ENCODE assay signal across 9 cellular contexts in the genomic region with DNA sequence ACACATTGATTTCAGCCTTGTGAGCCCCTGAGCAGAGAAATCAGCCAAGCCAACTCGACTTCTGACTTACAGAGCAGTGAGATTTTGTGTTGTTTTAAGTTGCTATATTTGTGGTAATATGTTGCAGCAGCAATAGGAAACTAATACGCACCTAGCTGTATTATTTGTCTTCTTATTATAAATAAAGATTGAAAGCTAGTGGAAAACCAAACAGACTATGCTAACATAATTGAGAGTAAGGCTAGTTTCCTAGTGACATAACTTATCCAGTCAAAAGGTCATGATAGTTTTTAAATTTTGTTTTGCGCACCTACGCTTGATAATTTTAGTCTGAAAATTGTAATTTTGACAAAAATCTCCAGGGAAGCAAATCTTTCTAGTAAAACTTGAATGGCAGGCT.
"Had no signal": no experiment of that assay in that cellular context is flagged by ENCODE, and none has a peak within 500 bp of the region (broad histone marks: within the 10 kb centered on the region; RNA-seq: fewer than 3 reads in every experiment).

No MANE protein-coding gene starts in this region.

- H3K27ac ChIP-seq: HL-60 had no signal

- H2AFZ ChIP-seq: GM23338 had no signal

- ATAC-seq: GM23338, K562 had no signal

- H3K9me3 Mint-ChIP-seq: GM23338 had no signal

- H3K27ac Mint-ChIP-seq: GM23338, H9 had no signal

- FAIRE-seq: H1, H54, K562 had no signal

- DNase-seq: H9, HCEC 1CT, IMR-90, KG1 had no signal

- H3K4me3 ChIP-seq: GM23338, K562 had no signal

- H3K4me3 Mint-ChIP-seq: GM23338, H9 had no signal

- H3K4me1 Mint-ChIP-seq: GM23338, H9 had no signal

- H3K4me2 ChIP-seq: GM23338 had no signal
